ENCODE assay signal across 8 cellular contexts in the genomic region with DNA sequence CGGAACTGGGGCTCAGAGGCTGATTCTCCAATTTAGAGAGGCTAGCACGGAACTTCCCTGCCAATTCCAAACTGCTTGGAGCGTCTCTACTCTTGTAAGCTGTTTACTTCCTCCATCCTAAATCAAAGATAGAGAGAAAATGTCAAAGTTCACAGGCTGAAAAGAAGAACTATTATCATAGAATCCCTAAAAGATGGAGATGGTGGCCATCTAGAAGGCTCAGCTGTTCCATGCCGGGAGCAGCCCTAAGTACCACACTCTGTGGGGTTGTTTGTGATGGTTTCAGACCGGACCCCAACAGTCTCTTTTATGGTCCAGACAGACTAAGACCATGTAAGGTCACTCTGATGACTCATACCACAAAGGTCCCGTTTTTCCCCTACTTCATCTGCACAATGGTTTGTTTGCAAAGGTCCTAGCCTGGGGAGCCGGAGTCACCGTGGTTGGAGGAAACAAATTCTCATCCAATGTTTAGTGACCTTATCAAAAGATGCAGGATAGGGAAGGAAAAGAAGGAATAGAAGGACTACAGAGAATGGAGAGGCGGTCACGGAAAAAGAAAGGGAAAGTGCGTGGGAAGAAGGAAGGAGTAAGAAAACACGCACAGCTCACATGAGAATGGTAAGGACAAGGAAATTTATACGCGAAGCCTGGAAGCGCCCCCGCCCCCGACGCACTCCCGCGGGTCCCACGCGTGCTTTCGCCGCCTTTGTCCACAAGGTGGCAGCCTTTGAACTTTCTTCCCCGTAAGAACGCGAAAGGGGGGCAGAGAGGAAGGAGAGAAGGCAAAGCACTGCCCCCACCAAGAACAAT. TPM values are rescaled to one million over a fixed set of nuclear protein-coding genes. Genes with fewer than 3 reads are reported as not detected.
DNase-seq lines count a peak whose midpoint lies in the region; ATAC-seq and TF ChIP-seq lines count a peak whose summit lies in the region.

No MANE protein-coding gene starts in this region.

- CTCF ChIA-PET in activated CD8-positive, alpha-beta T cell treated with anti-CD3 and anti-CD28 coated beads, Interleukin-2, amount 10 ng/mL, durations not matched to agents 7 days and 5 days (lab: Charles Lee): interaction anchor here (0.6 to 1.7 kb wide), 8 partner anchors 10 to 293 kb away, joined by 3 to 4 read pairs (median 4); no protein-coding TSS in a partner anchor

- no peak overlapping the region for H3K27ac Mint-ChIP-seq in activated CD8-positive, alpha-beta T cell treated with anti-CD3 and anti-CD28 coated beads, Interleukin-2, amount 10 ng/mL, durations not matched to agents 7 days and 5 days
- peak overlapping the region; percentile 30 to 84 for H3K27ac Mint-ChIP-seq in stimulated activated naive CD8-positive, alpha-beta T cell treated with anti-CD3 and anti-CD28 coated beads, Interleukin-15, amount 100 ng/mL, for 72 hours

- no peaks in the 10 kb centered on the region for H3K9me3 Mint-ChIP-seq in activated CD8-positive, alpha-beta T cell treated with anti-CD3 and anti-CD28 coated beads, Interleukin-2, amount 10 ng/mL, durations not matched to agents 7 days and 5 days (ENCODE audit: insufficient read depth)
- no peaks in the 10 kb centered on the region for H3K9me3 Mint-ChIP-seq in stimulated activated naive CD8-positive, alpha-beta T cell treated with anti-CD3 and anti-CD28 coated beads, Interleukin-15, amount 100 ng/mL, for 72 hours

- POLR2A ChIA-PET in activated CD8-positive, alpha-beta T cell treated with anti-CD3 and anti-CD28 coated beads, Interleukin-2, amount 10 ng/mL, durations not matched to agents 7 days and 5 days (lab: Charles Lee): no interaction called here

- TF ChIP-seq CTCF in epithelial cell of esophagus (IDR thresholded peaks at IDR 0.05; ENCODE audit: insufficient read depth, low read depth, low read length, missing control alignments): peak; percentile 68

- H3K4me1 ChIP-seq in mononuclear cell (ENCODE audit: insufficient read depth, low read length): peaks cover 20% of the 10 kb centered on the region

- no peaks in the 10 kb centered on the region for H3K9me3 ChIP-seq in mononuclear cell (ENCODE audit: low read depth, low read length)

- DNase-seq in AG20443 (ENCODE audit: low spot score) (peak; percentile 89), NCI-H226 (peak; percentile 62), epithelial cell of esophagus (ENCODE audit: low read depth) (peak; percentile 49), GF-D8 (lab: John Stamatoyannopoulos, UW) (no peak)
- peak; percentile 60 for DNase-seq in activated CD8-positive, alpha-beta T cell treated with anti-CD3 and anti-CD28 coated beads, Interleukin-2, amount 10 ng/mL, durations not matched to agents 7 days and 5 days
- peak; percentile 26 to 31 for DNase-seq in stimulated activated naive CD8-positive, alpha-beta T cell treated with anti-CD3 and anti-CD28 coated beads, Interleukin-15, amount 100 ng/mL, for 72 hours

- peaks cover 64% of the 10 kb centered on the region for H3K27me3 Mint-ChIP-seq in activated CD8-positive, alpha-beta T cell treated with anti-CD3 and anti-CD28 coated beads, Interleukin-2, amount 10 ng/mL, durations not matched to agents 7 days and 5 days (ENCODE audit: low read depth)
- H3K27me3 Mint-ChIP-seq in stimulated activated naive CD8-positive, alpha-beta T cell treated with anti-CD3 and anti-CD28 coated beads, Interleukin-15, amount 100 ng/mL, for 72 hours: peaks cover 57% of the 10 kb centered on the region

- peak overlapping the region; percentile 58 for H3K4me3 Mint-ChIP-seq in activated CD8-positive, alpha-beta T cell treated with anti-CD3 and anti-CD28 coated beads, Interleukin-2, amount 10 ng/mL, durations not matched to agents 7 days and 5 days
- H3K4me3 Mint-ChIP-seq in stimulated activated naive CD8-positive, alpha-beta T cell treated with anti-CD3 and anti-CD28 coated beads, Interleukin-15, amount 100 ng/mL, for 72 hours: peak overlapping the region; percentile 88 to 93

- H3K27me3 ChIP-seq in mononuclear cell (ENCODE audit: insufficient read depth, low read length): peaks cover 62% of the 10 kb centered on the region

- peak overlapping the region; percentile 85 for H3K4me3 ChIP-seq in epithelial cell of esophagus (ENCODE audit: low read length)
- H3K4me3 ChIP-seq in mononuclear cell (ENCODE audit: low read length): peak overlapping the region; percentile 40

- ATAC-seq in GM18907 (IDR thresholded peaks at IDR 0.05; ENCODE audit: unreplicated experiment): peak; percentile 63
- ATAC-seq in activated CD8-positive, alpha-beta T cell treated with anti-CD3 and anti-CD28 coated beads, Interleukin-2, amount 10 ng/mL, durations not matched to agents 7 days and 5 days: peak; percentile 48
- peak; percentile 24 for ATAC-seq in stimulated activated naive CD8-positive, alpha-beta T cell treated with anti-CD3 and anti-CD28 coated beads, Interleukin-15, amount 100 ng/mL, for 72 hours

- H3K4me1 Mint-ChIP-seq in activated CD8-positive, alpha-beta T cell treated with anti-CD3 and anti-CD28 coated beads, Interleukin-2, amount 10 ng/mL, durations not matched to agents 7 days and 5 days (ENCODE audit: low read depth): peaks cover 12% of the 10 kb centered on the region
- H3K4me1 Mint-ChIP-seq in stimulated activated naive CD8-positive, alpha-beta T cell treated with anti-CD3 and anti-CD28 coated beads, Interleukin-15, amount 100 ng/mL, for 72 hours: peaks cover 29% of the 10 kb centered on the region

- H3K36me3 Mint-ChIP-seq in activated CD8-positive, alpha-beta T cell treated with anti-CD3 and anti-CD28 coated beads, Interleukin-2, amount 10 ng/mL, durations not matched to agents 7 days and 5 days (ENCODE audit: low read depth): no peaks in the 10 kb centered on the region

RNA-seq across cellular contexts. Expression of gene ANTXR1, which starts 0.5 kb away (rescaled TPM):
- total RNA-seq in activated CD8-positive, alpha-beta T cell treated with anti-CD3 and anti-CD28 coated beads, Interleukin-2, amount 10 ng/mL, durations not matched to agents 7 days and 5 days: under 1 TPM in 1 of 2 experiments, not detected in 1; 0.05 TPM
- under 0.01 TPM for total RNA-seq in mononuclear cell

RNA-seq across cellular contexts. Expression of gene GKN1, which starts 38.1 kb away (rescaled TPM):
- not detected for total RNA-seq in activated CD8-positive, alpha-beta T cell treated with anti-CD3 and anti-CD28 coated beads, Interleukin-2, amount 10 ng/mL, durations not matched to agents 7 days and 5 days
- total RNA-seq in mononuclear cell: 0.31 TPM

RNA-seq across cellular contexts. Expression of gene GKN2, which starts 59.8 kb away (rescaled TPM):
- total RNA-seq in activated CD8-positive, alpha-beta T cell treated with anti-CD3 and anti-CD28 coated beads, Interleukin-2, amount 10 ng/mL, durations not matched to agents 7 days and 5 days: not detected
- total RNA-seq in mononuclear cell: not detected
